Comparison of ENCODE assay signal across 1 cellular context in genomic region chr3:156608601-156609000, GRCh38.
TF ChIP-seq lines count a peak whose summit lies in the region.

No MANE protein-coding gene starts in this region.

TF ChIP-seq in K562, 482 proteins besides CTCF, POLR2A, EP300 and RAD21:
- TF ChIP-seq NRF1 (conservative IDR thresholded peaks at IDR 0.05 in 1 of 2, IDR thresholded peaks at IDR 0.05 in 1 of 2) = no peak
- no peak for TF ChIP-seq ESRRB (CRISPR knock-in tag; IDR thresholded peaks at IDR 0.05; ENCODE audit: borderline replicate concordance)
- TF ChIP-seq ADNP (tag; IDR thresholded peaks at IDR 0.05) = no peak
- no peak for TF ChIP-seq ARID3A (IDR thresholded peaks at IDR 0.05; ENCODE audit: borderline replicate concordance, low read depth, low read length)
- no peak for TF ChIP-seq ZNF764 (CRISPR knock-in tag; IDR thresholded peaks at IDR 0.05; ENCODE audit: low read depth)
